15 cellular contexts compared by ENCODE assay signal in genomic region chr14:70555890-70556289, GRCh38. TPM values are rescaled to one million over a fixed set of nuclear protein-coding genes. Genes with fewer than 3 reads are reported as not detected.
A peak's percentile ranks its signal among the peaks of the same experiment; 100 is the strongest.
DNase-seq lines count a peak whose midpoint lies in the region; ATAC-seq and TF ChIP-seq lines count a peak whose summit lies in the region.
"Had no signal": no experiment of that assay in that cellular context is flagged by ENCODE, and none has a peak within 500 bp of the region (broad histone marks: within the 10 kb centered on the region; RNA-seq: fewer than 3 reads in every experiment).

No MANE protein-coding gene starts in this region.

- H3K4me1 ChIP-seq in colonic mucosa, result no peaks in the 10 kb centered on the region

- H3K4me1 Mint-ChIP-seq in activated CD4-positive, alpha-beta T cell treated with anti-CD3 and anti-CD28 coated beads, Interleukin-2, amount 10 ng/mL, durations not matched to agents 7 days and 5 days, result peaks cover 4% of the 10 kb centered on the region
- peaks cover 3% of the 10 kb centered on the region for H3K4me1 Mint-ChIP-seq in T-helper 17 cell

- intact Hi-C loops in colonic mucosa (cut with DNase I), result no loop called here
- intact Hi-C loops in left colon (cut with DNase I, micrococcal nuclease), result no loop called here

- no peaks in the 10 kb centered on the region for H3K36me3 ChIP-seq in colonic mucosa

- H3K9me3 ChIP-seq in colonic mucosa (no peaks in the 10 kb centered on the region), T-helper 17 cell (ENCODE audit: control insufficient read depth, low read length, poor library complexity, severe bottlenecking) (no peaks in the 10 kb centered on the region)

- ATAC-seq in left colon (peak; percentile 58), HG02763 (IDR thresholded peaks at IDR 0.05; ENCODE audit: unreplicated experiment) (no peak), T-helper 17 cell (no peak)
- ATAC-seq: activated CD4-positive, CD25-positive, alpha-beta regulatory T cell treated with anti-CD3 and anti-CD28 coated beads, Interleukin-2, amount 50 U/mL, for 24 hours; naive thymus-derived CD4-positive, alpha-beta T cell had no signal

- H3K27ac Mint-ChIP-seq in activated CD4-positive, alpha-beta T cell treated with anti-CD3 and anti-CD28 coated beads, Interleukin-2, amount 10 ng/mL, durations not matched to agents 7 days and 5 days, result no peak overlapping the region
- H3K27ac Mint-ChIP-seq in T-helper 17 cell, result no peak overlapping the region

- no peaks in the 10 kb centered on the region for H3K27me3 ChIP-seq in colonic mucosa

- peak; percentile 9 for DNase-seq in activated CD4-positive, alpha-beta T cell treated with anti-CD3 and anti-CD28 coated beads, Interleukin-2, amount 10 ng/mL, durations not matched to agents 7 days and 5 days
- no peak for DNase-seq in activated CD4-positive, alpha-beta T cell treated with anti-CD3 and anti-CD28 coated beads for 4 hours
- DNase-seq in colonic mucosa (peak; percentile 26), left colon (peak in 1 of 2 donors; percentile 11), stromal cell of bone marrow (ENCODE audit: low read depth) (peak; percentile 9), NCI-H510A treated with DMSO at 0.1 percent for 48 hours (lab: John Stamatoyannopoulos, UW) (no peak), T-helper 17 cell (no peak)
- DNase-seq: ACHN; activated gamma-delta T cell; DMS79 treated with DMSO at 0.1 percent for 48 hours; naive thymus-derived CD4-positive, alpha-beta T cell; NCI-H446 treated with DMSO at 0.1 percent for 48 hours; SHP77 had no signal

- no peaks in the 10 kb centered on the region for H3K27me3 Mint-ChIP-seq in activated CD4-positive, alpha-beta T cell treated with anti-CD3 and anti-CD28 coated beads, Interleukin-2, amount 10 ng/mL, durations not matched to agents 7 days and 5 days
- H3K27me3 Mint-ChIP-seq in T-helper 17 cell, result no peaks in the 10 kb centered on the region
- H3K27me3 Mint-ChIP-seq: naive thymus-derived CD4-positive, alpha-beta T cell had no signal

- no peak overlapping the region for H3K9ac ChIP-seq in colonic mucosa (ENCODE audit: low read depth in 2 of 2, low read length in 2 of 2)

- H3K4me3 Mint-ChIP-seq in activated CD4-positive, alpha-beta T cell treated with anti-CD3 and anti-CD28 coated beads, Interleukin-2, amount 10 ng/mL, durations not matched to agents 7 days and 5 days, result no peak overlapping the region
- no peak overlapping the region for H3K4me3 Mint-ChIP-seq in T-helper 17 cell
- H3K4me3 Mint-ChIP-seq: naive thymus-derived CD4-positive, alpha-beta T cell had no signal

- no peak for TF ChIP-seq CTCF in colonic mucosa (IDR thresholded peaks at IDR 0.05)

- no peak overlapping the region for H3K27ac ChIP-seq in colonic mucosa

- H3K36me3 Mint-ChIP-seq in activated CD4-positive, alpha-beta T cell treated with anti-CD3 and anti-CD28 coated beads, Interleukin-2, amount 10 ng/mL, durations not matched to agents 7 days and 5 days (ENCODE audit: low read depth), result peaks cover 5% of the 10 kb centered on the region
- H3K36me3 Mint-ChIP-seq in T-helper 17 cell (ENCODE audit: low read depth), result peaks cover 11% of the 10 kb centered on the region

- CTCF ChIA-PET in activated CD4-positive, alpha-beta T cell treated with anti-CD3 and anti-CD28 coated beads, Interleukin-2, amount 10 ng/mL, durations not matched to agents 7 days and 5 days (lab: Charles Lee), result interaction anchor here (1.2 kb wide), 1 partner anchor 12 kb away, joined by 3 read pairs; no protein-coding TSS in a partner anchor

- H3K9me3 Mint-ChIP-seq in activated CD4-positive, alpha-beta T cell treated with anti-CD3 and anti-CD28 coated beads, Interleukin-2, amount 10 ng/mL, durations not matched to agents 7 days and 5 days, result peaks cover 9% of the 10 kb centered on the region

- no peak overlapping the region for H3K4me3 ChIP-seq in colonic mucosa

- POLR2A ChIA-PET in activated CD4-positive, alpha-beta T cell treated with anti-CD3 and anti-CD28 coated beads, Interleukin-2, amount 10 ng/mL, durations not matched to agents 7 days and 5 days (lab: Charles Lee), result no interaction called here

RNA-seq across cellular contexts. Expression of gene ADAM20, which starts 21.1 kb away (rescaled TPM):
- under 1 TPM; 0.15 to 0.17 TPM for total RNA-seq in activated CD4-positive, alpha-beta T cell treated with anti-CD3 and anti-CD28 coated beads, Interleukin-2, amount 10 ng/mL, durations not matched to agents 7 days and 5 days
- total RNA-seq in colonic mucosa (under 1 TPM; 0.35 TPM), left colon (under 1 TPM; 0.31 to 0.34 TPM), T-helper 17 cell (under 1 TPM; 0.16 to 0.37 TPM)

RNA-seq across cellular contexts. Expression of gene MED6, which starts 44.6 kb away (rescaled TPM):
- total RNA-seq in activated CD4-positive, alpha-beta T cell treated with anti-CD3 and anti-CD28 coated beads, Interleukin-2, amount 10 ng/mL, durations not matched to agents 7 days and 5 days, result 10 to 100 TPM; 45.9 to 52.9 TPM
- total RNA-seq in colonic mucosa, result 10 to 100 TPM; 25.7 to 28.0 TPM
- total RNA-seq in left colon, result 10 to 100 TPM; 19.9 to 21.1 TPM
- 10 to 100 TPM; 74.5 to 90.4 TPM for total RNA-seq in T-helper 17 cell

Comparison
In these comparisons a context has a peak if more than half of its experiments do, and no peak if none do; other contexts are left out.
1. DNase-seq: peak in activated CD4-positive, alpha-beta T cell treated with anti-CD3 and anti-CD28 coated beads, Interleukin-2, amount 10 ng/mL, durations not matched to agents 7 days and 5 days (single experiment), colonic mucosa (single experiment) and stromal cell of bone marrow (single experiment); none in activated CD4-positive, alpha-beta T cell treated with anti-CD3 and anti-CD28 coated beads for 4 hours (0 of 2), NCI-H510A treated with DMSO at 0.1 percent for 48 hours (single experiment) and T-helper 17 cell (0 of 3).